Comparison of ENCODE assay signal across 8 cellular contexts in the genomic region with DNA sequence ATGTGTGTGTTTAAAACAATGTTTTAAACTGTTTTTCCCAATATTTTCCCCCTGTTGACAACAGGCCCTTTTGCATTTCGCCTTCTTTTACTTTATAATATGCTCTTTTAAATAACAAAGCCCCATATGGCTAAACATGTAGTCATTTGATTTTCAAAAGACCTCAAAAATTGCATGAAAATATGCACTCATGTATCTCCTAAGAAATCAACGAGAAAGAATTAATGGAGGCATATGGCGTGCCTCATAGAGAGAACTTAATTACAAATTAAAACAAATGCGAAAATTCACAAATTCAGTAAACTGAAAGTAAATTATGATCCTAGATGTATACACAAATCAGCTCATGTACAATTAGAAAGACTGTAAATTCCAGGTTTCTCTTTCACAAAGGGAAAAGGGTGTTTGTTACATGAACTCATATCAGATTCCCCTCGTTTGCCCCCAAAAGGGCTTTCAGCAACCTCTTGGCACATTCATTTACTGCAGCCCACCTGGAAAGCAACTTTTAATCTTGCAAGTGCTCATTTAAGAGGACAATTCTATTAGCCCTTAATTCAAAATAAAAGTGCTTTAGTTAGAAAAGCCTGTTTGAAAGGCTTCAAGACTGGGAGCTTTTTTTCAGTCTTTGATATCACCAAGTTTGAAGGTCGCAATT.
DNase-seq lines count a peak whose midpoint lies in the region; ATAC-seq, FAIRE-seq and TF ChIP-seq lines count a peak whose summit lies in the region.

No MANE protein-coding gene starts in this region.

- POLR2A ChIA-PET in HepG2 (lab: Yijun Ruan, JAX), result interaction anchor here (1.0 to 2.0 kb wide), 3 partner anchors 22 to 126 kb away, joined by 4 to 6 read pairs (median 4); no protein-coding TSS in a partner anchor

- DNase-seq in activated T-cell treated with anti-CD3 and anti-CD28 coated beads, Interleukin-2, amount 50 U/mL, for 72 hours, result no peak
- DNase-seq in activated T-cell treated with anti-CD3 and anti-CD28 coated beads, Interleukin-2, amount 50 U/mL, for 1 hour, result no peak
- no peak for DNase-seq in HepG2 (ENCODE audit: low spot score)
- DNase-seq in tibial nerve (ENCODE audit: low spot score in 2 of 2), result no peak
- DNase-seq in GF-D8 (lab: John Stamatoyannopoulos, UW), result no peak
- DNase-seq in HTR-8/SVneo (ENCODE audit: insufficient read length, low spot score), result no peak
- DNase-seq in urothelium cell line (ENCODE audit: low spot score), result no peak

- peak overlapping the region; percentile 56; the same call in 1 of the 2 replicates for H3K9ac ChIP-seq in HepG2 (ENCODE audit: insufficient read depth, low read depth, low read length)

- peak overlapping the region; percentile 79 to 92 (median 80); a peak in 5 of 6 replicates for H3K4me3 ChIP-seq in HepG2 (replicated peaks in 1 of 3; ENCODE audit: insufficient read depth in 1 of 3, low read depth in 2 of 3, low read length in 3 of 3)
- H3K4me3 ChIP-seq in tibial nerve, result peak overlapping the region; percentile 48 to 87 (median 74)

- H2AFZ ChIP-seq in HepG2 (ENCODE audit: low read length), result peak overlapping the region; percentile 90

- H3K9me3 ChIP-seq in HepG2 (ENCODE audit: low read length) (no peaks in the 10 kb centered on the region), tibial nerve (no peaks in the 10 kb centered on the region)

- peak overlapping the region; percentile 89 for H3K4me2 ChIP-seq in HepG2 (ENCODE audit: low read depth, low read length)

- no peak overlapping the region for H3K27ac ChIP-seq in HepG2 (ENCODE audit: extremely low read length, insufficient read depth, low read length)
- H3K27ac ChIP-seq in tibial nerve, result peak overlapping the region in 2 of 4 donors; percentile 64 to 85

- no peak for FAIRE-seq in HepG2 (lab: Jason Lieb, UNC)
- FAIRE-seq in HTR-8/SVneo (lab: Jason Lieb, UNC), result no peak
- FAIRE-seq in urothelium cell line (lab: Jason Lieb, UNC), result no peak

- CTCF ChIA-PET in HepG2 (lab: Yijun Ruan, JAX; ENCODE audit: low intra/inter-chr PET ratio, low total read pairs), result no interaction called here

- H3K36me3 Mint-ChIP-seq in activated T-cell treated with anti-CD3 and anti-CD28 coated beads, Interleukin-2, amount 50 U/mL, for 72 hours (ENCODE audit: insufficient read depth in 2 of 2), result peaks cover 4% of the 10 kb centered on the region in 2 donors
- no peaks in the 10 kb centered on the region for H3K36me3 Mint-ChIP-seq in activated naive CD8-positive, alpha-beta T cell

- H3K27me3 Mint-ChIP-seq in activated T-cell treated with anti-CD3 and anti-CD28 coated beads, Interleukin-2, amount 50 U/mL, for 72 hours (ENCODE audit: low read depth), result no peaks in the 10 kb centered on the region
- H3K27me3 Mint-ChIP-seq in activated naive CD8-positive, alpha-beta T cell, result no peaks in the 10 kb centered on the region

- WGBS in HepG2 (ENCODE audit: low lambda C conversion rate), result 86% methylated on average over 6 of the region's 6 CpGs
- 82% methylated on average over 6 of the region's 6 CpGs for WGBS in tibial nerve, 2 donors

- no peak for ATAC-seq in activated T-cell treated with anti-CD3 and anti-CD28 coated beads, Interleukin-2, amount 50 U/mL, for 72 hours (replicated peaks in 1 of 2)
- no peak for ATAC-seq in HepG2

- BruUV-seq in HepG2 (replicated peaks; lab: Mats Ljungman, UMichigan), result no TSS peak

- no peak for TF ChIP-seq EP300 in HepG2 (IDR thresholded peaks at IDR 0.05; ENCODE audit: low read depth in 2 of 2, low read length in 2 of 2)
- no peak for TF ChIP-seq EP300 in HepG2 (CRISPR knock-in tag; IDR thresholded peaks at IDR 0.05; ENCODE audit: borderline replicate concordance)
- no peak for TF ChIP-seq EP300 in tibial nerve (IDR thresholded peaks at IDR 0.05)

- in situ Hi-C loops in HepG2 (cut with HindIII; ENCODE audit: extremely low pct_ligation_motif_present, low pct_unique_long_range_greater_than_20kb), result no loop called here

- H3K27ac Mint-ChIP-seq in activated T-cell treated with anti-CD3 and anti-CD28 coated beads, Interleukin-2, amount 50 U/mL, for 72 hours, result peak overlapping the region; percentile 97
- H3K27ac Mint-ChIP-seq in activated naive CD8-positive, alpha-beta T cell, result peak overlapping the region; percentile 99

- peaks cover 33% of the 10 kb centered on the region for H3K79me2 ChIP-seq in HepG2 (ENCODE audit: insufficient read depth, low read length)

- H3K4me1 ChIP-seq in HepG2 (ENCODE audit: insufficient read depth, low read length), result peaks cover 68% of the 10 kb centered on the region
- H3K4me1 ChIP-seq in tibial nerve, result peaks cover 0 to 34% (median 7%) of the 10 kb centered on the region in 4 donors

- H3K4me3 Mint-ChIP-seq in activated T-cell treated with anti-CD3 and anti-CD28 coated beads, Interleukin-2, amount 50 U/mL, for 72 hours, result peak overlapping the region; percentile 85 to 99
- peak overlapping the region; percentile 94 for H3K4me3 Mint-ChIP-seq in activated naive CD8-positive, alpha-beta T cell

- no peak for TF ChIP-seq RAD21 in HepG2 (CRISPR knock-in tag; IDR thresholded peaks at IDR 0.05)

- H3K36me3 ChIP-seq in HepG2 (replicated peaks in 1 of 2; ENCODE audit: control insufficient read depth in 1 of 2, insufficient read depth in 2 of 2, low read length in 2 of 2), result no peaks in the 10 kb centered on the region
- no peaks in the 10 kb centered on the region for H3K36me3 ChIP-seq in tibial nerve

- TF ChIP-seq POLR2A in HepG2 (IDR thresholded peaks at IDR 0.05; ENCODE audit: insufficient read depth in 1 of 2, low read depth in 2 of 2, low read length in 2 of 2) (no peak), tibial nerve (IDR thresholded peaks at IDR 0.05) (no peak)

- no peaks in the 10 kb centered on the region for H4K20me1 ChIP-seq in HepG2 (ENCODE audit: insufficient read depth, low read length)

- intact Hi-C loops in HepG2 (cut with micrococcal nuclease; ENCODE audit: unreplicated experiment), result loop anchor here (5.0 to 10.0 kb wide), 4 partner anchors 155 to 577 kb away; a partner anchor contains a TSS

- H3K27me3 ChIP-seq in HepG2 (ENCODE audit: control insufficient read depth in 1 of 2, insufficient read depth in 2 of 2, low read length in 2 of 2) (no peaks in the 10 kb centered on the region; a peak in 2 of 5 replicates), tibial nerve (no peaks in the 10 kb centered on the region)

- no peak for TF ChIP-seq CTCF in HepG2 (CRISPR knock-in tag; IDR thresholded peaks at IDR 0.05)
- TF ChIP-seq CTCF in tibial nerve (IDR thresholded peaks at IDR 0.05), result no peak

- peaks cover 72% of the 10 kb centered on the region for H3K4me1 Mint-ChIP-seq in activated T-cell treated with anti-CD3 and anti-CD28 coated beads, Interleukin-2, amount 50 U/mL, for 72 hours (ENCODE audit: low read depth)
- peaks cover 59% of the 10 kb centered on the region for H3K4me1 Mint-ChIP-seq in activated naive CD8-positive, alpha-beta T cell (ENCODE audit: low read depth)

- no peaks in the 10 kb centered on the region for H3K9me3 Mint-ChIP-seq in activated T-cell treated with anti-CD3 and anti-CD28 coated beads, Interleukin-2, amount 50 U/mL, for 72 hours
- no peaks in the 10 kb centered on the region for H3K9me3 Mint-ChIP-seq in activated naive CD8-positive, alpha-beta T cell (ENCODE audit: low read depth)

TF ChIP-seq in HepG2, 621 proteins besides CTCF, POLR2A, EP300 and RAD21:
- TF ChIP-seq, protein P1, sequence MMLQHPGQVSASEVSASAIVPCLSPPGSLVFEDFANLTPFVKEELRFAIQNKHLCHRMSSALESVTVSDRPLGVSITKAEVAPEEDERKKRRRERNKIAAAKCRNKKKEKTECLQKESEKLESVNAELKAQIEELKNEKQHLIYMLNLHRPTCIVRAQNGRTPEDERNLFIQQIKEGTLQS (CRISPR knock-in tag; IDR thresholded peaks at IDR 0.05), result no peak
- TF ChIP-seq, protein P2, sequence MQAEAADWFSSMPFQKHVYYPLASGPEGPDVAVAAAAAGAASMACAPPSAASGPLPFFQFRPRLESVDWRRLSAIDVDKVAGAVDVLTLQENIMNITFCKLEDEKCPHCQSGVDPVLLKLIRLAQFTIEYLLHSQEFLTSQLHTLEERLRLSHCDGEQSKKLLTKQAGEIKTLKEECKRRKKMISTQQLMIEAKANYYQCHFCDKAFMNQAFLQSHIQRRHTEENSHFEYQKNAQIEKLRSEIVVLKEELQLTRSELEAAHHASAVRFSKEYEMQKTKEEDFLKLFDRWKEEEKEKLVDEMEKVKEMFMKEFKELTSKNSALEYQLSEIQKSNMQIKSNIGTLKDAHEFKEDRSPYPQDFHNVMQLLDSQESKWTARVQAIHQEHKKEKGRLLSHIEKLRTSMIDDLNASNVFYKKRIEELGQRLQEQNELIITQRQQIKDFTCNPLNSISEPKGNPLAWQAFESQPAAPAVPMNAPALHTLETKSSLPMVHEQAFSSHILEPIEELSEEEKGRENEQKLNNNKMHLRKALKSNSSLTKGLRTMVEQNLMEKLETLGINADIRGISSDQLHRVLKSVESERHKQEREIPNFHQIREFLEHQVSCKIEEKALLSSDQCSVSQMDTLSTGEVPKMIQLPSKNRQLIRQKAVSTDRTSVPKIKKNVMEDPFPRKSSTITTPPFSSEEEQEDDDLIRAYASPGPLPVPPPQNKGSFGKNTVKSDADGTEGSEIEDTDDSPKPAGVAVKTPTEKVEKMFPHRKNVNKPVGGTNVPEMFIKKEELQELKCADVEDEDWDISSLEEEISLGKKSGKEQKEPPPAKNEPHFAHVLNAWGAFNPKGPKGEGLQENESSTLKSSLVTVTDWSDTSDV (CRISPR knock-in tag; IDR thresholded peaks at IDR 0.05), result no peak
- TF ChIP-seq GTF2F1 (IDR thresholded peaks at IDR 0.05; ENCODE audit: low read length), result no peak
- TF ChIP-seq KLF6 (CRISPR knock-in tag; IDR thresholded peaks at IDR 0.05), result no peak
- TF ChIP-seq ZSCAN9 (CRISPR knock-in tag; IDR thresholded peaks at IDR 0.05; ENCODE audit: borderline replicate concordance), result no peak
- TF ChIP-seq REL (CRISPR knock-in tag; conservative IDR thresholded peaks at IDR 0.05), result no peak
